Comparison of ENCODE assay signal across 18 cellular contexts in the genomic region with DNA sequence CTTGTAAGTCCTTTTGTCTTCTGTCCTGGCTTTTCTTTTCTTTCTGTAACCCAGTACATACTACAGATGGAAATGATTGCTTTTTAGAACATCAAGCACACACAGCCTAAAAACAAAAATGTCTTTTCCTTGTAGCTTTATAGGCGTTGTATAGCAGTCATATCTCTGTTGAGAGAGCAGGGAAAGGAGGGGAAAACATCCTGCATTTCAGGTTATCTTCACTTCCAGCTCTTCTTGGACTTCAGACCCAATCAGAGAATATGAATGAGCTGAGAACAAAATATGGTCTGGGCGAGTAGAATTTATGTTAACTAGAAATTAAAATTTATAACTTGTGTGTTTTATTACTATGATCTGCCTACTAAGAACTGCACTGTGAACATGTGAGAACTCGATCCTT.
"Had no signal": no experiment of that assay in that cellular context is flagged by ENCODE, and none has a peak within 500 bp of the region (broad histone marks: within the 10 kb centered on the region; RNA-seq: fewer than 3 reads in every experiment).

No MANE protein-coding gene starts in this region.

- H3K4me1 Mint-ChIP-seq: activated naive CD8-positive, alpha-beta T cell treated with anti-CD3 and anti-CD28 coated beads for 36 hours had no signal

- H3K36me3 ChIP-seq: prostate gland had no signal

- H3K4me2 ChIP-seq: smooth muscle cell had no signal

- H3K9me3 ChIP-seq: prostate gland, thoracic aorta had no signal

- H3K27ac Mint-ChIP-seq: activated naive CD8-positive, alpha-beta T cell treated with anti-CD3 and anti-CD28 coated beads for 36 hours; T-helper 1 cell treated with Interleukin-12 subunit alpha and Interleukin-12 subunit beta and Interleukin-4 antibody, amounts not matched to agents 30 μg/mL and 1 μg/mL, for 36 hours had no signal

- H3K27me3 Mint-ChIP-seq: activated naive CD8-positive, alpha-beta T cell treated with anti-CD3 and anti-CD28 coated beads for 36 hours had no signal

- H3K4me1 ChIP-seq: foreskin keratinocyte, prostate gland had no signal

- H3K9me3 Mint-ChIP-seq: activated naive CD8-positive, alpha-beta T cell treated with anti-CD3 and anti-CD28 coated beads for 36 hours; T-helper 1 cell treated with Interleukin-12 subunit alpha and Interleukin-12 subunit beta and Interleukin-4 antibody, amounts not matched to agents 30 μg/mL and 1 μg/mL, for 36 hours had no signal

- H3K27me3 ChIP-seq: foreskin keratinocyte had no signal

- H3K4me3 ChIP-seq: lung, prostate gland, smooth muscle cell, thoracic aorta had no signal

- H3K4me3 Mint-ChIP-seq: activated naive CD8-positive, alpha-beta T cell treated with anti-CD3 and anti-CD28 coated beads for 36 hours; T-helper 1 cell treated with Interleukin-12 subunit alpha and Interleukin-12 subunit beta and Interleukin-4 antibody, amounts not matched to agents 30 μg/mL and 1 μg/mL, for 36 hours had no signal

- H3K27ac ChIP-seq: foreskin keratinocyte, prostate gland, thoracic aorta had no signal

- ATAC-seq: activated CD4-positive, CD25-positive, alpha-beta regulatory T cell treated with anti-CD3 and anti-CD28 coated beads, Interleukin-2, amount 50 U/mL, for 24 hours; foreskin keratinocyte; right cardiac atrium had no signal

- DNase-seq: activated CD4-positive, alpha-beta T cell treated with anti-CD3 and anti-CD28 coated beads, Interleukin-2, amount 50 U/mL, for 1 hour; activated CD8-positive, alpha-beta memory T cell treated with anti-CD3 and anti-CD28 coated beads for 24 hours; activated CD8-positive, alpha-beta memory T cell treated with anti-CD3 and anti-CD28 coated beads, Interleukin-2, amount 50 U/mL, for 48 hours; activated gamma-delta T cell treated with Interleukin-2 at 50 U/mL for 16 hours; activated naive CD8-positive, alpha-beta T cell treated with anti-CD3 and anti-CD28 coated beads for 36 hours; amniotic stem cell; caudate nucleus; foreskin keratinocyte; hypothalamus; islet precursor cell; right cardiac atrium; stimulated activated CD4-positive, alpha-beta T cell treated with anti-CD3 and anti-CD28 coated beads, Interleukin-4, amount 100 ng/mL, for 1 hour had no signal
